In genomic region chr15:73575636-73576247, GRCh38 we compare ENCODE assay signal across 13 cellular contexts. TPM values are rescaled to one million over a fixed set of nuclear protein-coding genes. Genes with fewer than 3 reads are reported as not detected.
DNase-seq lines count a peak whose midpoint lies in the region; ATAC-seq and TF ChIP-seq lines count a peak whose summit lies in the region.
"Had no signal": no experiment of that assay in that cellular context is flagged by ENCODE, and none has a peak within 500 bp of the region (broad histone marks: within the 10 kb centered on the region; RNA-seq: fewer than 3 reads in every experiment).

No MANE protein-coding gene starts in this region.

- H3K27ac Mint-ChIP-seq in T-helper 1 cell treated with Interleukin-12 subunit alpha and Interleukin-12 subunit beta and Interleukin-4 antibody, amounts not matched to agents 30 μg/mL and 1 μg/mL, for 36 hours, result peak overlapping the region; percentile 78
- H3K27ac Mint-ChIP-seq in activated T-helper 1 cell treated with anti-CD3 and anti-CD28 coated beads, Interleukin-12 subunit alpha, Interleukin-12 subunit beta, Interleukin-2, Interleukin-4 antibody, amounts not matched to agents 30 ng/mL and 10 ng/mL and 1 ng/mL, durations not matched to agents 14 hours and 24 hours and 36 hours, result peak overlapping the region; percentile 69
- H3K27ac Mint-ChIP-seq in stimulated activated effector memory CD8-positive, alpha-beta T cell treated with anti-CD3 and anti-CD28 coated beads, Interleukin-12 subunit alpha, Interleukin-12 subunit beta, amount 100 ng/mL, for 72 hours, result peak overlapping the region; percentile 61

- H3K36me3 Mint-ChIP-seq in T-helper 1 cell treated with Interleukin-12 subunit alpha and Interleukin-12 subunit beta and Interleukin-4 antibody, amounts not matched to agents 30 μg/mL and 1 μg/mL, for 36 hours (ENCODE audit: low read depth), result peaks cover 38% of the 10 kb centered on the region
- H3K36me3 Mint-ChIP-seq in activated T-helper 1 cell treated with anti-CD3 and anti-CD28 coated beads, Interleukin-12 subunit alpha, Interleukin-12 subunit beta, Interleukin-2, Interleukin-4 antibody, amounts not matched to agents 30 ng/mL and 10 ng/mL and 1 ng/mL, durations not matched to agents 14 hours and 24 hours and 36 hours (ENCODE audit: low read depth), result peaks cover 42% of the 10 kb centered on the region
- H3K36me3 Mint-ChIP-seq in stimulated activated effector memory CD8-positive, alpha-beta T cell treated with anti-CD3 and anti-CD28 coated beads, Interleukin-12 subunit alpha, Interleukin-12 subunit beta, amount 100 ng/mL, for 72 hours, result peaks cover 75% of the 10 kb centered on the region

- no peak overlapping the region for H3K4me3 Mint-ChIP-seq in T-helper 1 cell treated with Interleukin-12 subunit alpha and Interleukin-12 subunit beta and Interleukin-4 antibody, amounts not matched to agents 30 μg/mL and 1 μg/mL, for 36 hours
- no peak overlapping the region for H3K4me3 Mint-ChIP-seq in activated T-helper 1 cell treated with anti-CD3 and anti-CD28 coated beads, Interleukin-12 subunit alpha, Interleukin-12 subunit beta, Interleukin-2, Interleukin-4 antibody, amounts not matched to agents 30 ng/mL and 10 ng/mL and 1 ng/mL, durations not matched to agents 14 hours and 24 hours and 36 hours
- H3K4me3 Mint-ChIP-seq in stimulated activated effector memory CD8-positive, alpha-beta T cell treated with anti-CD3 and anti-CD28 coated beads, Interleukin-12 subunit alpha, Interleukin-12 subunit beta, amount 100 ng/mL, for 72 hours, result no peak overlapping the region

- no peak overlapping the region for H3K4me3 ChIP-seq in foreskin fibroblast (ENCODE audit: low read depth in 1 of 2, low read length in 2 of 2)

- no peaks in the 10 kb centered on the region for H3K27me3 Mint-ChIP-seq in T-helper 1 cell treated with Interleukin-12 subunit alpha and Interleukin-12 subunit beta and Interleukin-4 antibody, amounts not matched to agents 30 μg/mL and 1 μg/mL, for 36 hours (ENCODE audit: low read depth)
- H3K27me3 Mint-ChIP-seq in activated T-helper 1 cell treated with anti-CD3 and anti-CD28 coated beads, Interleukin-12 subunit alpha, Interleukin-12 subunit beta, Interleukin-2, Interleukin-4 antibody, amounts not matched to agents 30 ng/mL and 10 ng/mL and 1 ng/mL, durations not matched to agents 14 hours and 24 hours and 36 hours (ENCODE audit: insufficient read depth), result no peaks in the 10 kb centered on the region

- H3K4me1 Mint-ChIP-seq in T-helper 1 cell treated with Interleukin-12 subunit alpha and Interleukin-12 subunit beta and Interleukin-4 antibody, amounts not matched to agents 30 μg/mL and 1 μg/mL, for 36 hours (ENCODE audit: low read depth), result peaks cover 46% of the 10 kb centered on the region
- peaks cover 55% of the 10 kb centered on the region for H3K4me1 Mint-ChIP-seq in activated T-helper 1 cell treated with anti-CD3 and anti-CD28 coated beads, Interleukin-12 subunit alpha, Interleukin-12 subunit beta, Interleukin-2, Interleukin-4 antibody, amounts not matched to agents 30 ng/mL and 10 ng/mL and 1 ng/mL, durations not matched to agents 14 hours and 24 hours and 36 hours (ENCODE audit: low read depth)
- H3K4me1 Mint-ChIP-seq in stimulated activated effector memory CD8-positive, alpha-beta T cell treated with anti-CD3 and anti-CD28 coated beads, Interleukin-12 subunit alpha, Interleukin-12 subunit beta, amount 100 ng/mL, for 72 hours, result peaks cover 30% of the 10 kb centered on the region

- H3K9me3 Mint-ChIP-seq in T-helper 1 cell treated with Interleukin-12 subunit alpha and Interleukin-12 subunit beta and Interleukin-4 antibody, amounts not matched to agents 30 μg/mL and 1 μg/mL, for 36 hours, result no peaks in the 10 kb centered on the region
- H3K9me3 Mint-ChIP-seq in activated T-helper 1 cell treated with anti-CD3 and anti-CD28 coated beads, Interleukin-12 subunit alpha, Interleukin-12 subunit beta, Interleukin-2, Interleukin-4 antibody, amounts not matched to agents 30 ng/mL and 10 ng/mL and 1 ng/mL, durations not matched to agents 14 hours and 24 hours and 36 hours, result no peaks in the 10 kb centered on the region
- H3K9me3 Mint-ChIP-seq in stimulated activated effector memory CD8-positive, alpha-beta T cell treated with anti-CD3 and anti-CD28 coated beads, Interleukin-12 subunit alpha, Interleukin-12 subunit beta, amount 100 ng/mL, for 72 hours, result no peaks in the 10 kb centered on the region

- no peak for TF ChIP-seq CTCF in foreskin fibroblast (IDR thresholded peaks at IDR 0.05; ENCODE audit: low read depth, low read length)

- intact Hi-C loops in activated T-helper 1 cell treated with anti-CD3 and anti-CD28 coated beads, Interleukin-12 subunit alpha, Interleukin-12 subunit beta, Interleukin-2, Interleukin-4 antibody, amounts not matched to agents 30 ng/mL and 10 ng/mL and 1 ng/mL, durations not matched to agents 14 hours and 24 hours and 36 hours (cut with micrococcal nuclease), result loop anchor here (1.0 to 10.0 kb wide), 2 partner anchors 8 to 349 kb away; partner anchors contain the start of gene LOXL1

- no peak for DNase-seq in T-helper 1 cell
- no peak for DNase-seq in activated T-helper 1 cell treated with anti-CD3 and anti-CD28 coated beads, Interleukin-12 subunit alpha, Interleukin-12 subunit beta, Interleukin-2, Interleukin-4 antibody, amounts not matched to agents 30 ng/mL and 10 ng/mL and 1 ng/mL, durations not matched to agents 14 hours and 24 hours and 36 hours (ENCODE audit: low spot score)
- peak; percentile 16 to 49 for DNase-seq in foreskin fibroblast
- no peak for DNase-seq in stimulated activated effector memory CD8-positive, alpha-beta T cell treated with anti-CD3 and anti-CD28 coated beads, Interleukin-12 subunit alpha, Interleukin-12 subunit beta, amount 100 ng/mL, for 72 hours (ENCODE audit: low spot score in 2 of 2)
- no peak for DNase-seq in pons (ENCODE audit: low spot score)
- DNase-seq: cerebellar nuclear complex; KBM-7; kidney glomerular epithelial cell; NCI-H2081 treated with DMSO at 0.1 percent for 48 hours; stimulated activated CD4-positive, alpha-beta T cell treated with anti-CD3 and anti-CD28 coated beads, Interleukin-4, amount 100 ng/mL, for 24 hours had no signal

- ATAC-seq in stimulated activated effector memory CD8-positive, alpha-beta T cell treated with anti-CD3 and anti-CD28 coated beads, Interleukin-12 subunit alpha, Interleukin-12 subunit beta, amount 100 ng/mL, for 72 hours, result peak; percentile 42
- ATAC-seq in GM21447 (IDR thresholded peaks at IDR 0.05; ENCODE audit: unreplicated experiment) (no peak), HG02759 (IDR thresholded peaks at IDR 0.05; ENCODE audit: unreplicated experiment) (no peak)

RNA-seq across cellular contexts. Expression of gene NPTN, which starts 57.4 kb away (rescaled TPM):
- 91.1 and 91.2 TPM in 2 replicates for total RNA-seq in activated T-helper 1 cell treated with anti-CD3 and anti-CD28 coated beads, Interleukin-12 subunit alpha, Interleukin-12 subunit beta, Interleukin-2, Interleukin-4 antibody, amounts not matched to agents 30 ng/mL and 10 ng/mL and 1 ng/mL, durations not matched to agents 14 hours and 24 hours and 36 hours

Comparison
In these comparisons a context has a peak if more than half of its experiments do, and no peak if none do; other contexts are left out.
1. DNase-seq: peak in foreskin fibroblast (2 of 2); none in T-helper 1 cell (0 of 5), activated T-helper 1 cell treated with anti-CD3 and anti-CD28 coated beads, Interleukin-12 subunit alpha, Interleukin-12 subunit beta, Interleukin-2, Interleukin-4 antibody, amounts not matched to agents 30 ng/mL and 10 ng/mL and 1 ng/mL, durations not matched to agents 14 hours and 24 hours and 36 hours (single experiment), stimulated activated effector memory CD8-positive, alpha-beta T cell treated with anti-CD3 and anti-CD28 coated beads, Interleukin-12 subunit alpha, Interleukin-12 subunit beta, amount 100 ng/mL, for 72 hours (0 of 2) and pons (single experiment).
2. Peak in every context shown above with its lines, with median percentiles within 50 percentile points of each other: H3K27ac Mint-ChIP-seq.